8 cellular contexts compared by ENCODE assay signal in genomic region chr6:127516676-127517273, GRCh38. TPM values are rescaled to one million over a fixed set of nuclear protein-coding genes. Genes with fewer than 3 reads are reported as not detected.
DNase-seq lines count a peak whose midpoint lies in the region; ATAC-seq and TF ChIP-seq lines count a peak whose summit lies in the region.

No MANE protein-coding gene starts in this region.

- BruUV-seq in Panc1 (replicated peaks; lab: Mats Ljungman, UMichigan) = no TSS peak

- H3K9me3 Mint-ChIP-seq in IgD-negative memory B cell = no peaks in the 10 kb centered on the region

- peak overlapping the region; percentile 90 to 94 (median 94) for H3K4me3 Mint-ChIP-seq in IgD-negative memory B cell

- H3K9ac ChIP-seq in rectal smooth muscle tissue (ENCODE audit: low read length) = no peak overlapping the region

- POLR2A ChIA-PET in Panc1 (lab: Charles Lee) = no interaction called here

- no peaks in the 10 kb centered on the region for H3K9me3 ChIP-seq in Panc1 (ENCODE audit: control insufficient read depth, insufficient read depth, low read depth, low read length)
- H3K9me3 ChIP-seq in adrenal gland (replicated peaks in 1 of 3) = no peaks in the 10 kb centered on the region
- no peaks in the 10 kb centered on the region for H3K9me3 ChIP-seq in right atrium auricular region

- peak overlapping the region; percentile 55 to 66 for H3K4me3 ChIP-seq in Panc1 (ENCODE audit: low read depth in 2 of 2, low read length in 2 of 2)
- peak overlapping the region in 2 of 4 donors; percentile 41 to 63 for H3K4me3 ChIP-seq in adrenal gland
- H3K4me3 ChIP-seq in right atrium auricular region = peak overlapping the region in 1 of 2 donors; percentile 64
- peak overlapping the region; percentile 66 for H3K4me3 ChIP-seq in rectal smooth muscle tissue (ENCODE audit: low read length)
- H3K4me3 ChIP-seq in lower leg skin (ENCODE audit: low read depth, poor library complexity, severe bottlenecking) = no peak overlapping the region

- no peaks in the 10 kb centered on the region for H3K36me3 Mint-ChIP-seq in IgD-negative memory B cell

- WGBS in adrenal gland, 4 donors = 10 to 15% (median 11%) methylated on average over 6 of the region's 6 CpGs
- 10% methylated on average over 6 of the region's 6 CpGs for WGBS in lower leg skin, 2 donors

- H3K27me3 Mint-ChIP-seq in IgD-negative memory B cell = peaks cover 25% of the 10 kb centered on the region

- H3K4me1 Mint-ChIP-seq in IgD-negative memory B cell = peaks cover 16 to 19% (median 18%) of the 10 kb centered on the region in 3 donors

- H3K27me3 ChIP-seq in Panc1 (ENCODE audit: control insufficient read depth, insufficient read depth, low read length) (peaks cover 8% of the 10 kb centered on the region), adrenal gland (peaks cover 18% of the 10 kb centered on the region), right atrium auricular region (peaks cover 8 to 10% of the 10 kb centered on the region in 2 donors), rectal smooth muscle tissue (ENCODE audit: control insufficient read depth, insufficient read depth, low read length) (peaks cover 6% of the 10 kb centered on the region)

- peak; percentile 56 for ATAC-seq in GM21737 (IDR thresholded peaks at IDR 0.05; ENCODE audit: unreplicated experiment)
- peak; percentile 87 for ATAC-seq in Panc1

- H3K4me1 ChIP-seq in Panc1 (ENCODE audit: control insufficient read depth, insufficient read depth, low read length) = no peaks in the 10 kb centered on the region; the same call in 1 of the 2 replicates
- peaks cover 11 to 17% of the 10 kb centered on the region in 2 donors for H3K4me1 ChIP-seq in adrenal gland (replicated peaks in 1 of 2)
- H3K4me1 ChIP-seq in right atrium auricular region = peaks cover 0 to 27% of the 10 kb centered on the region in 2 donors
- H3K4me1 ChIP-seq in rectal smooth muscle tissue (ENCODE audit: control insufficient read depth, insufficient read depth, low read length) = peaks cover 3% of the 10 kb centered on the region

- H3K27ac Mint-ChIP-seq in IgD-negative memory B cell = peak overlapping the region in 2 of 3 donors; percentile 8 to 90

- H3K27ac ChIP-seq in Panc1 (ENCODE audit: low read length) (no peak overlapping the region), adrenal gland (peak overlapping the region in 1 of 5 donors; percentile 69), right atrium auricular region (no peak overlapping the region), rectal smooth muscle tissue (ENCODE audit: low read depth, low read length) (no peak overlapping the region)

- TF ChIP-seq POLR2A in adrenal gland (IDR thresholded peaks at IDR 0.05) (no peak), lower leg skin (IDR thresholded peaks at IDR 0.05) (no peak)

- no peaks in the 10 kb centered on the region for H3K36me3 ChIP-seq in Panc1 (ENCODE audit: control insufficient read depth, insufficient read depth, low read length)
- no peaks in the 10 kb centered on the region for H3K36me3 ChIP-seq in adrenal gland (replicated peaks in 1 of 2)
- H3K36me3 ChIP-seq in right atrium auricular region = no peaks in the 10 kb centered on the region
- H3K36me3 ChIP-seq in rectal smooth muscle tissue (ENCODE audit: control insufficient read depth, insufficient read depth, low read length) = no peaks in the 10 kb centered on the region

- CTCF ChIA-PET in Panc1 (lab: Charles Lee) = interaction anchor here (0.6 to 2.2 kb wide), 6 partner anchors 9 to 73 kb away, joined by 3 to 10 read pairs (median 4); no protein-coding TSS in a partner anchor

- intact Hi-C loops in Panc1 (cut with micrococcal nuclease; ENCODE audit: unreplicated experiment) = no loop called here
- intact Hi-C loops in adrenal gland (cut with DNase I) = loop anchor here in 1 of 2 donors (5.0 kb wide), 1 partner anchor 44 kb away; no protein-coding TSS in a partner anchor
- intact Hi-C loops in lower leg skin (cut with DNase I; ENCODE audit: low total_unique reads) = no loop called here

- DNase-seq in G401 (ENCODE audit: low spot score) (peak; percentile 91), Panc1 (ENCODE audit: low read depth, low spot score) (peak; percentile 67), adrenal gland (peak in 6 of 7 donors; percentile 22 to 79 (median 33)), right atrium auricular region (ENCODE audit: low spot score) (no peak), lower leg skin (ENCODE audit: low spot score in 2 of 2) (no peak)

- in situ Hi-C loops in G401 (cut with HindIII; ENCODE audit: low sequenced_read_pairs) (no loop called here), Panc1 (cut with HindIII; ENCODE audit: low pct_unique_long_range_greater_than_20kb, low sequenced_read_pairs) (no loop called here)

- TF ChIP-seq CTCF in Panc1 (IDR thresholded peaks at IDR 0.05) (peak; percentile 96), adrenal gland (IDR thresholded peaks at IDR 0.05) (peak; percentile 34 to 67 (median 49)), right atrium auricular region (IDR thresholded peaks at IDR 0.05) (peak; percentile 56 to 62), lower leg skin (IDR thresholded peaks at IDR 0.05) (no peak)

RNA-seq across cellular contexts. Expression of gene KIAA0408, which starts 57.6 kb away (rescaled TPM):
- total RNA-seq in G401 (2014; rRNA removed; shearing (Covaris generic)) = 0.49 TPM in 1 of 2 replicates, not detected in the other
- 0.76 TPM for polyA plus RNA-seq in IgD-negative memory B cell
- total RNA-seq in Panc1 (2021; ENCODE audit: unreplicated experiment) = 0.90 TPM
- polyA plus RNA-seq in Panc1 (2012; ENCODE audit: insufficient read length) = not detected
- total RNA-seq in adrenal gland = 1 to 10 TPM in 7 of 8 donors, under 1 TPM in 1; 0.18 to 3.9 (median 1.8) TPM
- 1 to 10 TPM; 2.9 to 8.6 (median 3.1) TPM for polyA plus RNA-seq in adrenal gland
- 1 to 10 TPM; 1.5 to 1.8 TPM for total RNA-seq in right atrium auricular region
- total RNA-seq in lower leg skin = 1 to 10 TPM in 3 of 4 donors, under 1 TPM in 1; 0.80 to 3.0 (median 1.8) TPM

Comparison
In these comparisons a context has a peak if more than half of its experiments do, and no peak if none do; other contexts are left out.
1. DNase-seq: peak in G401 (single experiment), Panc1 (single experiment) and adrenal gland (6 of 7); none in right atrium auricular region (single experiment) and lower leg skin (0 of 2).
2. CTCF ChIP-seq: peak in Panc1 (single experiment), adrenal gland (6 of 6) and right atrium auricular region (2 of 2); none in lower leg skin (0 of 3).